ENCODE assay signal across 10 cellular contexts in genomic region chr15:42137461-42138261, GRCh38. TPM values are rescaled to one million over a fixed set of nuclear protein-coding genes. Genes with fewer than 3 reads are reported as not detected.
DNase-seq lines count a peak whose midpoint lies in the region; ATAC-seq, FAIRE-seq and TF ChIP-seq lines count a peak whose summit lies in the region.
"Had no signal": no experiment of that assay in that cellular context is flagged by ENCODE, and none has a peak within 500 bp of the region (broad histone marks: within the 10 kb centered on the region; RNA-seq: fewer than 3 reads in every experiment).

No MANE protein-coding gene starts in this region.

- intact Hi-C loops in CD4-positive, alpha-beta T cell (cut with DNase I, micrococcal nuclease) = loop anchor here in 1 of 2 experiments (2.0 kb wide), 2 partner anchors 71 to 149 kb away; no protein-coding TSS in a partner anchor
- intact Hi-C loops in breast epithelium (cut with DNase I; ENCODE audit: low total_unique reads) = no loop called here
- intact Hi-C loops in kidney (cut with DNase I) = no loop called here

- no peak overlapping the region for H3K9ac ChIP-seq in kidney (ENCODE audit: low read length in 2 of 2)

- peak; percentile 86 for FAIRE-seq in GM18507 (lab: Jason Lieb, UNC)
- FAIRE-seq in kidney (lab: Jason Lieb, UNC) = peak; percentile 8

- no peaks in the 10 kb centered on the region for H3K4me1 Mint-ChIP-seq in CD4-positive, alpha-beta T cell (ENCODE audit: low read depth)

- no peak overlapping the region for H3K27ac Mint-ChIP-seq in CD4-positive, alpha-beta T cell
- H3K27ac Mint-ChIP-seq: T-cell had no signal

- ATAC-seq in CD4-positive, alpha-beta T cell (ENCODE audit: poor library complexity) = no peak
- ATAC-seq in GM21447 (IDR thresholded peaks at IDR 0.05; ENCODE audit: unreplicated experiment) = no peak
- ATAC-seq: T-cell had no signal

- H3K36me3 ChIP-seq in breast epithelium = no peaks in the 10 kb centered on the region
- no peaks in the 10 kb centered on the region for H3K36me3 ChIP-seq in kidney (ENCODE audit: control insufficient read depth in 1 of 2, insufficient read depth in 2 of 2, low read length in 2 of 2)

- H3K9me3 ChIP-seq in CD4-positive, alpha-beta T cell (ENCODE audit: control insufficient read depth, low read length) = no peaks in the 10 kb centered on the region
- H3K9me3 ChIP-seq in breast epithelium (no peaks in the 10 kb centered on the region), kidney (ENCODE audit: control insufficient read depth in 1 of 2, low read length in 2 of 2) (peaks cover 0 to 13% of the 10 kb centered on the region in 2 donors)

- H3K4me3 Mint-ChIP-seq in CD4-positive, alpha-beta T cell = no peak overlapping the region
- H3K4me3 Mint-ChIP-seq: naive B cell, T-cell had no signal

- no peak overlapping the region for H3K4me3 ChIP-seq in breast epithelium
- H3K4me3 ChIP-seq in kidney (ENCODE audit: low read length in 2 of 2) = no peak overlapping the region

- no peaks in the 10 kb centered on the region for H3K27me3 Mint-ChIP-seq in CD4-positive, alpha-beta T cell

- no peaks in the 10 kb centered on the region for H3K27me3 ChIP-seq in CD4-positive, alpha-beta T cell (ENCODE audit: control insufficient read depth, insufficient read depth, low read length)
- H3K27me3 ChIP-seq in breast epithelium = no peaks in the 10 kb centered on the region

- H3K9me3 Mint-ChIP-seq in CD4-positive, alpha-beta T cell = no peaks in the 10 kb centered on the region
- H3K9me3 Mint-ChIP-seq: T-cell had no signal

- peak in 1 of 10 experiments; percentile 27 for DNase-seq in CD4-positive, alpha-beta T cell
- DNase-seq in GM18507 (ENCODE audit: extremely low spot score, insufficient read length, low read depth) = no peak
- DNase-seq in NOMO-1 treated with DMSO at 0.1 percent for 48 hours (lab: John Stamatoyannopoulos, UW; ENCODE audit: unreplicated experiment) = peak; percentile 40
- no peak for DNase-seq in breast epithelium (ENCODE audit: low spot score in 2 of 2)
- peak; percentile 46 for DNase-seq in kidney
- peak; percentile 41 for DNase-seq in ureter (ENCODE audit: low spot score)
- DNase-seq in OCI-M2 (lab: John Stamatoyannopoulos, UW; ENCODE audit: unreplicated experiment) = no peak
- DNase-seq: naive B cell had no signal

- TF ChIP-seq CTCF in CD4-positive, alpha-beta T cell (IDR thresholded peaks at IDR 0.05) = peak; percentile 68
- TF ChIP-seq CTCF in breast epithelium (IDR thresholded peaks at IDR 0.05) = peak in 2 of 3 donors; percentile 49 to 54
- TF ChIP-seq CTCF in kidney (IDR thresholded peaks at IDR 0.05; ENCODE audit: borderline replicate concordance, extremely low read depth, insufficient read depth) = peak; percentile 48

- POLR2A ChIA-PET in CD4-positive, alpha-beta T cell (lab: Charles Lee) = no interaction called here

- CTCF ChIA-PET in CD4-positive, alpha-beta T cell (lab: Charles Lee) = interaction anchor here (0.7 to 1.7 kb wide), 2 partner anchors 10 to 148 kb away, joined by 3 to 7 read pairs; no protein-coding TSS in a partner anchor

- no peaks in the 10 kb centered on the region for H3K36me3 Mint-ChIP-seq in CD4-positive, alpha-beta T cell (ENCODE audit: low read depth)
- H3K36me3 Mint-ChIP-seq: naive B cell, T-cell had no signal

- H3K27ac ChIP-seq in CD4-positive, alpha-beta T cell (ENCODE audit: low read depth, low read length) = no peak overlapping the region
- H3K27ac ChIP-seq in breast epithelium (no peak overlapping the region), kidney (ENCODE audit: low read depth in 2 of 2, low read length in 2 of 2) (no peak overlapping the region)

- no peak for TF ChIP-seq POLR2A in breast epithelium (IDR thresholded peaks at IDR 0.05)

- H3K4me1 ChIP-seq in breast epithelium = no peaks in the 10 kb centered on the region
- H3K4me1 ChIP-seq in kidney (ENCODE audit: control insufficient read depth in 1 of 2, insufficient read depth in 1 of 2, low read depth in 1 of 2, low read length in 2 of 2) = no peaks in the 10 kb centered on the region

RNA-seq across cellular contexts. Expression of gene PLA2G4F, which starts 18.8 kb away (rescaled TPM):
- not detected for total RNA-seq in CD4-positive, alpha-beta T cell
- total RNA-seq in breast epithelium (1 to 10 TPM in 2 of 3 donors, under 1 TPM in 1; under 0.01 to 2.0 (median 1.8) TPM), kidney (51.2 TPM), ureter (47.8 TPM)
- 35.9 TPM for polyA plus RNA-seq in kidney (ENCODE audit: insufficient read depth, low read depth, low replicate concordance)

RNA-seq across cellular contexts. Expression of gene PLA2G4D, which starts 43.3 kb away (rescaled TPM):
- total RNA-seq in CD4-positive, alpha-beta T cell = not detected
- total RNA-seq in breast epithelium (not detected), kidney (not detected), ureter (0.13 TPM)
- not detected for polyA plus RNA-seq in kidney (ENCODE audit: insufficient read depth, low read depth, low replicate concordance)
- total RNA-seq: T-cell had no signal

Comparison
In these comparisons a context has a peak if more than half of its experiments do, and no peak if none do; other contexts are left out.
1. DNase-seq: peak in NOMO-1 treated with DMSO at 0.1 percent for 48 hours (single experiment), kidney (single experiment) and ureter (single experiment); none in GM18507 (single experiment), breast epithelium (0 of 2) and OCI-M2 (single experiment).
2. RNA of gene PLA2G4F, which starts 18.8 kb away (total RNA-seq): 51.2 TPM in kidney (single experiment) and 47.8 TPM in ureter (single experiment); under 0.01 to 2.0 TPM in breast epithelium and not detected in CD4-positive, alpha-beta T cell; every median in the first group is over 10 times any median in the second.
3. Peak in every context shown above with its lines, with median percentiles within 50 percentile points of each other: CTCF ChIP-seq.